16 cellular contexts compared by ENCODE assay signal in the genomic region with DNA sequence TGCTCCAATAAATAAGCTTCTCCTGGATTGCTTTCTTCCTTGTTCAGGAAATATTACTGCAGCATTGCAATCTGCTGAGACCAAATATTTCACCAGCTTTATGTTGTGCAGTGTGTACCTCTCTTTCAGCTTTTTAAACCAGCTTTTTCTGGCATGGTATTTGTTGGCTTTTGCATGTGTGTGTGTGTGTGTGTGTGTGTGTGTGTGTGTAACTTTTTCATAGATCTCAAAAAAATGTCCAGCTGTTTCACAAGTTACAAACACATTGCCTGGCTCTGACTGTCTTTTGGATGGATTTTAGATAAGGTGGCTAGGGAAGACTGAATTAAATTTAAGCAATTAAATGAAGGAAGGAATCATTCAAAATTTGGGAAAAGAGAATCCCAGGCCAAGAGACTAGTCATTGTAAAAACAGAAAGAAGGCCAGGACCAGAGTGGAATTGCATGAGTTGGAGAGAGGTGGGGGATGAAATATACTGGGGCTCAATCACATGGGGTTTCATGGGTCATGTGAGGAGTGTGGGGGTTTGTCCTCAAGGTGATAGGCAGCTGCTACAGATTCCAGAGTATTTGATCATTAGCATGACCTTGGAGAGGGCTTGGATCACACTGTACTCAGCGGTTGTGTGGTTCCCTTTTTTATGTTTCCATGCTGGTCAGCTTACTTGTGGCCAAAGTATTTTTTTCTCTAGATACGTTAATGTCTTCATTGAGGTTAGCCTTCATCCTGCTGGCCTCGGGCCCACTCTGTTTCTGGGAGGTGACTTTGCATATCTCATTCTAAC.
DNase-seq lines count a peak whose midpoint lies in the region; ATAC-seq, FAIRE-seq and TF ChIP-seq lines count a peak whose summit lies in the region.
"Had no signal": no experiment of that assay in that cellular context is flagged by ENCODE, and none has a peak within 500 bp of the region (broad histone marks: within the 10 kb centered on the region; RNA-seq: fewer than 3 reads in every experiment).

No MANE protein-coding gene starts in this region.

- H3K4me1 ChIP-seq in ACC112 (ENCODE audit: control insufficient read depth, insufficient read depth, low read length, unreplicated experiment) = peaks cover 65% of the 10 kb centered on the region
- peaks cover 7 to 26% of the 10 kb centered on the region in 2 donors for H3K4me1 ChIP-seq in kidney (ENCODE audit: control insufficient read depth in 1 of 2, insufficient read depth in 1 of 2, low read depth in 1 of 2, low read length in 2 of 2)
- H3K4me1 ChIP-seq: lower lobe of right lung, vagina had no signal

- ATAC-seq in stimulated activated memory B cell treated with anti-CD40 and anti-IgM and Interleukin-4, amounts not matched to agents 10 μg/mL and 1 μg/mL and 100 μg/mL, for 72 hours = no peak
- ATAC-seq in HG03354 (IDR thresholded peaks at IDR 0.05; ENCODE audit: poor library complexity, severe bottlenecking, unreplicated experiment) = no peak
- ATAC-seq: activated naive CD8-positive, alpha-beta T cell treated with anti-CD3 and anti-CD28 coated beads, Interleukin-2, amount 50 U/mL, for 24 hours; lower lobe of right lung had no signal

- no peaks in the 10 kb centered on the region for H3K27me3 ChIP-seq in ACC112 (ENCODE audit: insufficient read depth, low read length)
- H3K27me3 ChIP-seq: hepatocyte, vagina had no signal

- H3K27ac Mint-ChIP-seq in stimulated activated memory B cell treated with anti-CD40 and anti-IgM and Interleukin-4, amounts not matched to agents 10 μg/mL and 1 μg/mL and 100 μg/mL, for 72 hours = no peak overlapping the region
- H3K27ac Mint-ChIP-seq: activated B cell treated with CpG ODN at 0.5 μM for 24 hours; activated naive CD8-positive, alpha-beta T cell treated with anti-CD3 and anti-CD28 coated beads, Interleukin-2, amount 50 U/mL, for 24 hours had no signal

- no peaks in the 10 kb centered on the region for H3K79me2 ChIP-seq in ACC112 (ENCODE audit: control insufficient read depth, insufficient read depth, low read length, unreplicated experiment)
- H3K79me2 ChIP-seq: hepatocyte had no signal

- no peaks in the 10 kb centered on the region for H3K27me3 Mint-ChIP-seq in stimulated activated memory B cell treated with anti-CD40 and anti-IgM and Interleukin-4, amounts not matched to agents 10 μg/mL and 1 μg/mL and 100 μg/mL, for 72 hours
- H3K27me3 Mint-ChIP-seq: activated B cell treated with CpG ODN at 0.5 μM for 24 hours had no signal

- peak; percentile 20 for DNase-seq in KBM-7
- peak; percentile 87 for DNase-seq in astrocyte of the spinal cord (ENCODE audit: low read depth, low spot score)
- DNase-seq in kidney = no peak
- DNase-seq in NCI-H510A treated with DMSO at 0.1 percent for 48 hours (lab: John Stamatoyannopoulos, UW) = no peak
- DNase-seq in NCI-H524 treated with DMSO at 0.1 percent for 48 hours (lab: John Stamatoyannopoulos, UW) = no peak
- DNase-seq: activated B cell treated with CpG ODN at 0.5 μM for 24 hours; activated naive CD8-positive, alpha-beta T cell treated with anti-CD3 and anti-CD28 coated beads, Interleukin-2, amount 50 U/mL, for 24 hours; DMS53; effector memory CD4-positive, alpha-beta T cell; lower lobe of right lung had no signal

- H3K9ac ChIP-seq in kidney (ENCODE audit: low read length in 2 of 2) = peak overlapping the region in 1 of 2 donors; percentile 13

- intact Hi-C loops in kidney (cut with DNase I) = no loop called here

- H3K4me1 Mint-ChIP-seq in stimulated activated memory B cell treated with anti-CD40 and anti-IgM and Interleukin-4, amounts not matched to agents 10 μg/mL and 1 μg/mL and 100 μg/mL, for 72 hours = peaks cover 12% of the 10 kb centered on the region

- peak overlapping the region; percentile 100 for H3K27ac ChIP-seq in ACC112 (ENCODE audit: low read depth, low read length)
- peak overlapping the region; percentile 44 to 65 for H3K27ac ChIP-seq in kidney (ENCODE audit: low read depth in 2 of 2, low read length in 2 of 2)
- H3K27ac ChIP-seq: hepatocyte, lower lobe of right lung, vagina had no signal

- in situ Hi-C loops in KBM-7 (cut with MboI; ENCODE audit: low pct_unique_long_range_greater_than_20kb, low sequenced_read_pairs) (no loop called here), astrocyte of the spinal cord (cut with HindIII; ENCODE audit: low sequenced_read_pairs) (no loop called here)

- H3K9me3 ChIP-seq in kidney (ENCODE audit: control insufficient read depth in 1 of 2, low read length in 2 of 2) = no peaks in the 10 kb centered on the region
- H3K9me3 ChIP-seq: lower lobe of right lung, vagina had no signal

- TF ChIP-seq CTCF in astrocyte of the spinal cord (IDR thresholded peaks at IDR 0.05; ENCODE audit: low read depth, low read length) (no peak), kidney (IDR thresholded peaks at IDR 0.05; ENCODE audit: borderline replicate concordance, extremely low read depth, insufficient read depth) (no peak)

- H3K36me3 Mint-ChIP-seq in stimulated activated memory B cell treated with anti-CD40 and anti-IgM and Interleukin-4, amounts not matched to agents 10 μg/mL and 1 μg/mL and 100 μg/mL, for 72 hours = no peaks in the 10 kb centered on the region

- no peak overlapping the region for H2AFZ ChIP-seq in ACC112 (ENCODE audit: low read length, unreplicated experiment)
- H2AFZ ChIP-seq: hepatocyte had no signal

- H3K4me3 ChIP-seq in ACC112 (ENCODE audit: low read depth, low read length) (peak overlapping the region; percentile 20; the same call in 1 of the 2 replicates), astrocyte of the spinal cord (ENCODE audit: low read depth, low read length) (no peak overlapping the region), kidney (ENCODE audit: low read length in 2 of 2) (no peak overlapping the region)
- H3K4me3 ChIP-seq: hepatocyte, lower lobe of right lung, vagina had no signal

- H3K36me3 ChIP-seq in ACC112 (ENCODE audit: insufficient read depth, low read length) (no peaks in the 10 kb centered on the region), kidney (ENCODE audit: control insufficient read depth in 1 of 2, insufficient read depth in 2 of 2, low read length in 2 of 2) (no peaks in the 10 kb centered on the region)
- H3K36me3 ChIP-seq: lower lobe of right lung, vagina had no signal

- H3K4me3 Mint-ChIP-seq in stimulated activated memory B cell treated with anti-CD40 and anti-IgM and Interleukin-4, amounts not matched to agents 10 μg/mL and 1 μg/mL and 100 μg/mL, for 72 hours = no peak overlapping the region
- H3K4me3 Mint-ChIP-seq: activated B cell treated with CpG ODN at 0.5 μM for 24 hours; activated naive CD8-positive, alpha-beta T cell treated with anti-CD3 and anti-CD28 coated beads, Interleukin-2, amount 50 U/mL, for 24 hours had no signal

- no peak for FAIRE-seq in kidney (lab: Jason Lieb, UNC)
- FAIRE-seq: GM12891 had no signal

- H3K9me3 Mint-ChIP-seq in stimulated activated memory B cell treated with anti-CD40 and anti-IgM and Interleukin-4, amounts not matched to agents 10 μg/mL and 1 μg/mL and 100 μg/mL, for 72 hours = peaks cover 2% of the 10 kb centered on the region
- H3K9me3 Mint-ChIP-seq: activated B cell treated with CpG ODN at 0.5 μM for 24 hours had no signal

Comparison
In these comparisons a context has a peak if more than half of its experiments do, and no peak if none do; other contexts are left out.
1. DNase-seq: peak in KBM-7 (single experiment) and astrocyte of the spinal cord (single experiment); none in kidney (single experiment), NCI-H510A treated with DMSO at 0.1 percent for 48 hours (single experiment) and NCI-H524 treated with DMSO at 0.1 percent for 48 hours (single experiment).